ENCODE assay signal across 8 cellular contexts in the genomic region with DNA sequence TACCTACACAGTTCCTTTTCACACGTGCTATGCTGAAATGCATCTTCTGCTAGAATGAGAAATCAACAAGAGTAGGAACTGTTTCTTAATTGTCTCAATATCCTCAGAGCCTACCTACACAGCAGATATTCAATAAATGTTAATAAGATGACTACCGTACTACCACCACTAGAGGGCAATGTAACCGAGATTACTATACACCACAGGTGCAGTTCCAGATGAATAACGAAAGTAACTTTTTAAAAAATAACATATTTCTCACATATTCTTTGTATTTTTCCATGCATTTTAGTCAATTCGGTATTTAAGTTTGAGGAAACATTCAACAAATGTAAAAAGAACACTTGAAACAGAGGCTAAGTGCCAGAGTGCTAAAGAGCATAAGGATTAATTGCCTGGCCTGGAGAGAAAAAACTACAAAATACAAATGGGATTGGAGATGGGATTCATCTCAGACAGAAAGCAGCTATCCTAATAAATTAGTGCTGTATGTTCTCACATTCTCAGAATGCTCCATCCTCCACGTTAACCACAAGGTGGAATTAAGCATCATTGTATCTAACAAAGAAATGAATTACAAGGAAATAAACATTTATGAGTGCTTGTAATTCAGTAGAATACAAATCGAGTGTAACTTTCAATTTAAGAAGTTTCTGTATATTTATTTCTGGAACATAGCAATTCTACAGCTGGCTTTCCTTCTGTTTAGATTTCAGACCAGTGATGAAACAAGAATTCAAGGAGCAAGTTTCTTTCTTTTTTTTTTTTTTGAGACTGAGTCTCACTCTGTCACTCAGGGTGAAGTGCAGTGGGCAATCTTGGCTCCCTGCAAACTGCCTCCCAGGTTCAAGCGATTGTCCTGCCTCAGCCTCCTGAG. TPM values are rescaled to one million over a fixed set of nuclear protein-coding genes. Genes with fewer than 3 reads are reported as not detected.
DNase-seq lines count a peak whose midpoint lies in the region; ATAC-seq and TF ChIP-seq lines count a peak whose summit lies in the region.

No MANE protein-coding gene starts in this region.

- H3K27ac ChIP-seq in tibial artery = no peak overlapping the region

- no peak overlapping the region for H3K4me3 ChIP-seq in kidney epithelial cell (ENCODE audit: low read depth, low read length)
- H3K4me3 ChIP-seq in tibial artery = peak overlapping the region; percentile 6 to 17

- peak; percentile 68 for DNase-seq in EH (ENCODE audit: low read depth)
- peak; percentile 18 for DNase-seq in NCI-H526 treated with DMSO at 0.1 percent for 48 hours (lab: John Stamatoyannopoulos, UW)
- peak; percentile 5 for DNase-seq in brain pericyte (ENCODE audit: low read depth, low spot score)
- DNase-seq in kidney epithelial cell (ENCODE audit: low read depth) = no peak
- DNase-seq in tibial artery = no peak
- no peak for DNase-seq in hepatic stellate cell (ENCODE audit: low spot score)

- H3K36me3 ChIP-seq in kidney epithelial cell (ENCODE audit: control insufficient read depth, insufficient read depth, low read length) (no peaks in the 10 kb centered on the region), tibial artery (no peaks in the 10 kb centered on the region)

- H3K27me3 ChIP-seq in kidney epithelial cell (ENCODE audit: control insufficient read depth, insufficient read depth, low read length) = no peaks in the 10 kb centered on the region
- H3K27me3 ChIP-seq in tibial artery = no peaks in the 10 kb centered on the region

- no peaks in the 10 kb centered on the region for H3K9me3 ChIP-seq in tibial artery

- H3K4me1 ChIP-seq in tibial artery = peaks cover 0 to 5% (median 0%) of the 10 kb centered on the region in 4 donors

- ATAC-seq in GM19452 (IDR thresholded peaks at IDR 0.05; ENCODE audit: unreplicated experiment) = peak; percentile 95
- peak; percentile 89 for ATAC-seq in HG03378 (IDR thresholded peaks at IDR 0.05; ENCODE audit: unreplicated experiment)

- intact Hi-C loops in tibial artery (cut with DNase I; ENCODE audit: low total_unique reads) = loop anchor here (10.0 kb wide), 1 partner anchor 95 kb away; no protein-coding TSS in a partner anchor

- TF ChIP-seq CTCF in kidney epithelial cell (IDR thresholded peaks at IDR 0.05; ENCODE audit: insufficient read depth, low read length, poor library complexity, severe bottlenecking) (peak; percentile 53), tibial artery (IDR thresholded peaks at IDR 0.05) (peak; percentile 55 to 70)

RNA-seq across cellular contexts. Expression of gene HECTD2, which starts 20.3 kb away (rescaled TPM):
- total RNA-seq in kidney epithelial cell = 7.2 and 10.4 TPM in 2 replicates

Comparison
In these comparisons a context has a peak if more than half of its experiments do, and no peak if none do; other contexts are left out.
1. DNase-seq: peak in EH (single experiment), NCI-H526 treated with DMSO at 0.1 percent for 48 hours (single experiment) and brain pericyte (single experiment); none in kidney epithelial cell (single experiment), tibial artery (0 of 2) and hepatic stellate cell (single experiment).